29 cellular contexts compared by ENCODE assay signal in the genomic region with DNA sequence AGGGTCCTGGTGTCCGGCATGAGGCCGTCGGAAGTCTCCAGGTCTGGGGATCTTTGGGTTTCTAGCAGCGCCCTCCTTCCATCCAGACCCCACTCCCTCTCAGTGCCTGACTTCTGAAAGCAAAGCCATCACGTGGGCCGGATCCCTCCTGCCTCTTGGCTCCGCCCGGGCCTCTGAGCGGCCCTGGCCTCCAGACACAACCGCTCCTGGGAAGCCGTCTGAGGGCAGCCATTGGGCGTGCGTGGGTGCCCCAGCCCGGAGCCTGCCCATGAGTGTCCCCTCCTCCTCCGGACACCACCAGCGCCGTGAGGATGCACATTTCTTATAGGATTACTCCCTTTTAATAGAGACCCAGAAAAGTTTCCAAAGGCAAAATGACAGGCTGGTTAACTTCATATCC.
"Had no signal": no experiment of that assay in that cellular context is flagged by ENCODE, and none has a peak within 500 bp of the region (broad histone marks: within the 10 kb centered on the region; RNA-seq: fewer than 3 reads in every experiment).

No MANE protein-coding gene starts in this region.

- H3K9me3 ChIP-seq: colonic mucosa, esophagus muscularis mucosa, gastroesophageal sphincter, heart left ventricle, suprapubic skin, transverse colon, upper lobe of right lung, uterus had no signal

- ATAC-seq: foreskin keratinocyte, gastroesophageal sphincter, heart left ventricle, left lobe of liver, sciatic nerve, upper lobe of right lung had no signal

- H3K27ac Mint-ChIP-seq: dendritic cell treated with granulocyte-macrophage colony-stimulating factor and Interleukin-4, amounts not matched to agents 40 ng/mL and 50 ng/mL, for 4 days; endodermal cell; progenitor cell of endocrine pancreas had no signal

- H3K27me3 Mint-ChIP-seq: progenitor cell of endocrine pancreas had no signal

- H3K36me3 Mint-ChIP-seq: naive thymus-derived CD8-positive, alpha-beta T cell had no signal

- H3K9me3 Mint-ChIP-seq: endodermal cell, neural crest cell had no signal

- H3K4me2 ChIP-seq: hepatocyte, smooth muscle cell had no signal

- H3K9ac ChIP-seq: parathyroid adenoma had no signal

- H3K4me1 ChIP-seq: foreskin keratinocyte, parathyroid adenoma had no signal

- DNase-seq: colonic mucosa; effector CD8-positive, alpha-beta T cell; endodermal cell; foreskin keratinocyte; kidney; mesenchymal stem cell; midbrain; stimulated activated CD4-positive, alpha-beta T cell treated with anti-CD3 and anti-CD28 coated beads, Interleukin-12 subunit alpha, Interleukin-12 subunit beta, amount 100 ng/mL, for 4 hours; stimulated activated CD4-positive, alpha-beta T cell treated with anti-CD3 and anti-CD28 coated beads, Interleukin-1b, Interleukin-23, amount 100 ng/mL, for 48 hours; stimulated activated CD4-positive, alpha-beta T cell treated with anti-CD3 and anti-CD28 coated beads, Interleukin-4, amount 100 ng/mL, for 1 hour; stimulated activated CD8-positive, alpha-beta memory T cell treated with anti-CD3 and anti-CD28 coated beads, Interleukin-4, amount 100 ng/mL, for 48 hours; stimulated activated naive CD8-positive, alpha-beta T cell treated with anti-CD3 and anti-CD28 coated beads, Interleukin-15, amount 100 ng/mL, for 72 hours; transverse colon; upper lobe of right lung; uterus had no signal

- FAIRE-seq: endothelial cell of umbilical vein, kidney had no signal

- H3K4me3 Mint-ChIP-seq: dendritic cell treated with granulocyte-macrophage colony-stimulating factor and Interleukin-4, amounts not matched to agents 40 ng/mL and 50 ng/mL, for 4 days; endodermal cell; naive thymus-derived CD8-positive, alpha-beta T cell; neural crest cell; stimulated activated naive CD8-positive, alpha-beta T cell treated with anti-CD3 and anti-CD28 coated beads, Interleukin-15, amount 100 ng/mL, for 72 hours had no signal

- H3K27ac ChIP-seq: colonic mucosa, esophagus muscularis mucosa, foreskin keratinocyte, gastroesophageal sphincter, hepatocyte, parathyroid adenoma, suprapubic skin, transverse colon, upper lobe of right lung, uterus had no signal

- H2AFZ ChIP-seq: hepatocyte, parathyroid adenoma had no signal

- H3K36me3 ChIP-seq: colonic mucosa, esophagus muscularis mucosa, gastroesophageal sphincter, heart left ventricle, suprapubic skin, transverse colon, upper lobe of right lung, uterus had no signal

- H3K79me2 ChIP-seq: parathyroid adenoma had no signal

- H3K4me3 ChIP-seq: colonic mucosa, esophagus muscularis mucosa, gastroesophageal sphincter, heart left ventricle, hepatocyte, smooth muscle cell, suprapubic skin, transverse colon, upper lobe of right lung, uterus had no signal

- H3K27me3 ChIP-seq: colonic mucosa, heart left ventricle, upper lobe of right lung, uterus had no signal
